15 cellular contexts compared by ENCODE assay signal in genomic region chr1:30777906-30778155, GRCh38. TPM values are rescaled to one million over a fixed set of nuclear protein-coding genes. Genes with fewer than 3 reads are reported as not detected.
DNase-seq lines count a peak whose midpoint lies in the region; ATAC-seq and TF ChIP-seq lines count a peak whose summit lies in the region.
"Had no signal": no experiment of that assay in that cellular context is flagged by ENCODE, and none has a peak within 500 bp of the region (broad histone marks: within the 10 kb centered on the region; RNA-seq: fewer than 3 reads in every experiment).

No MANE protein-coding gene starts in this region.

- no TSS peak for BruUV-seq in A673 (replicated peaks; lab: Mats Ljungman, UMichigan)

- H3K9me3 ChIP-seq in A673 (ENCODE audit: low read depth, low read length, poor library complexity, severe bottlenecking): no peaks in the 10 kb centered on the region
- no peaks in the 10 kb centered on the region for H3K9me3 ChIP-seq in stomach
- H3K9me3 ChIP-seq: pancreas had no signal

- TF ChIP-seq CTCF in A673 (conservative IDR thresholded peaks at IDR 0.05; ENCODE audit: low read depth, low read length) (peak; percentile 40), HFF-Myc (IDR thresholded peaks at IDR 0.05; ENCODE audit: low read depth, low read length, missing control alignments) (peak; percentile 37), astrocyte of the cerebellum (IDR thresholded peaks at IDR 0.05; ENCODE audit: low read depth, low read length, missing control alignments) (peak; percentile 34), foreskin keratinocyte (conservative IDR thresholded peaks at IDR 0.05) (peak; percentile 8), stomach (IDR thresholded peaks at IDR 0.05) (no peak)

- WGBS in stomach, 5 donors: 34 to 64% (median 56%) methylated on average over 4 of the region's 4 CpGs

- H3K27me3 Mint-ChIP-seq in activated CD4-positive, alpha-beta memory T cell treated with anti-CD3 and anti-CD28 coated beads for 36 hours: no peaks in the 10 kb centered on the region
- H3K27me3 Mint-ChIP-seq: effector memory CD8-positive, alpha-beta T cell had no signal

- no peak overlapping the region for H3K27ac ChIP-seq in A673 (ENCODE audit: low read depth, low read length, poor library complexity, severe bottlenecking)
- H3K27ac ChIP-seq in foreskin keratinocyte: no peak overlapping the region
- no peak overlapping the region for H3K27ac ChIP-seq in stomach
- H3K27ac ChIP-seq: pancreas, SK-N-MC had no signal

- H3K4me1 Mint-ChIP-seq in activated CD4-positive, alpha-beta memory T cell treated with anti-CD3 and anti-CD28 coated beads for 36 hours (ENCODE audit: low read depth): peaks cover 5% of the 10 kb centered on the region

- POLR2A ChIA-PET in A673 (lab: Charles Lee; ENCODE audit: low non-redundant PET): no interaction called here
- POLR2A ChIA-PET in activated CD4-positive, alpha-beta memory T cell treated with anti-CD3 and anti-CD28 coated beads for 36 hours (lab: Charles Lee): interaction anchor here (3.1 kb wide), 1 partner anchor 59 kb away, joined by 29 read pairs; no protein-coding TSS in a partner anchor

- intact Hi-C loops in A673 (cut with micrococcal nuclease; ENCODE audit: unreplicated experiment): no loop called here
- intact Hi-C loops in activated CD4-positive, alpha-beta memory T cell treated with anti-CD3 and anti-CD28 coated beads for 36 hours (cut with micrococcal nuclease): loop anchor here (2.0 kb wide), 1 partner anchor 21 kb away; the partner anchor contains the start of gene LAPTM5
- intact Hi-C loops in stomach (cut with DNase I; ENCODE audit: low total_unique reads): loop anchor here (2.0 kb wide), 1 partner anchor 57 kb away; no protein-coding TSS in a partner anchor

- H3K4me1 ChIP-seq in A673 (ENCODE audit: insufficient read depth, low read length, poor library complexity, severe bottlenecking) (peaks cover 24% of the 10 kb centered on the region), foreskin keratinocyte (no peaks in the 10 kb centered on the region), stomach (peaks cover 1 to 17% (median 7%) of the 10 kb centered on the region in 4 donors)

- no peaks in the 10 kb centered on the region for H3K27me3 ChIP-seq in A673 (replicated peaks; ENCODE audit: insufficient read depth, low read depth, low read length, poor library complexity)
- H3K27me3 ChIP-seq in foreskin keratinocyte: no peaks in the 10 kb centered on the region
- peaks cover 0 to 10% (median 0%) of the 10 kb centered on the region in 3 donors for H3K27me3 ChIP-seq in stomach

- no peak for DNase-seq in A673 (ENCODE audit: low spot score)
- DNase-seq in HFF-Myc (ENCODE audit: extremely low read depth, low read depth): no peak
- DNase-seq in astrocyte of the cerebellum (ENCODE audit: low read depth): no peak
- DNase-seq in foreskin keratinocyte: no peak
- no peak for DNase-seq in activated CD4-positive, alpha-beta memory T cell treated with anti-CD3 and anti-CD28 coated beads for 36 hours
- no peak for DNase-seq in stomach
- no peak for DNase-seq in NCI-H2081 (lab: John Stamatoyannopoulos, UW)
- DNase-seq: activated CD8-positive, alpha-beta T cell treated with anti-CD3 and anti-CD28 coated beads, Interleukin-2, amount 10 ng/mL, durations not matched to agents 7 days and 5 days; activated effector memory CD4-positive, alpha-beta T cell treated with Interleukin-2 at 50 U/mL for 16 hours; effector memory CD8-positive, alpha-beta T cell; glutamatergic neuron; NK-92 treated with Interleukin-12 subunit alpha and Interleukin-12 subunit beta, amount 100 ng/mL, for 24 hours had no signal

- no peak for ATAC-seq in foreskin keratinocyte
- ATAC-seq in HG03095 (IDR thresholded peaks at IDR 0.05; ENCODE audit: unreplicated experiment): no peak
- ATAC-seq: activated CD8-positive, alpha-beta T cell treated with anti-CD3 and anti-CD28 coated beads, Interleukin-2, amount 10 ng/mL, durations not matched to agents 7 days and 5 days; effector memory CD8-positive, alpha-beta T cell; pancreas had no signal

- in situ Hi-C loops in astrocyte of the cerebellum (cut with HindIII; ENCODE audit: low sequenced_read_pairs): no loop called here

- H3K36me3 ChIP-seq in A673 (ENCODE audit: insufficient read depth, low read length, poor library complexity, severe bottlenecking) (no peaks in the 10 kb centered on the region), stomach (no peaks in the 10 kb centered on the region)
- H3K36me3 ChIP-seq: pancreas had no signal

- no peak overlapping the region for H3K4me3 Mint-ChIP-seq in activated CD4-positive, alpha-beta memory T cell treated with anti-CD3 and anti-CD28 coated beads for 36 hours
- H3K4me3 Mint-ChIP-seq: activated CD8-positive, alpha-beta T cell treated with anti-CD3 and anti-CD28 coated beads, Interleukin-2, amount 10 ng/mL, durations not matched to agents 7 days and 5 days; effector memory CD8-positive, alpha-beta T cell had no signal

- H3K4me3 ChIP-seq in A673 (ENCODE audit: low read depth, low read length, poor library complexity, severe bottlenecking): no peak overlapping the region
- no peak overlapping the region for H3K4me3 ChIP-seq in HFF-Myc (replicated peaks; ENCODE audit: low read depth, low read length)
- H3K4me3 ChIP-seq in astrocyte of the cerebellum (ENCODE audit: low read depth, low read length): no peak overlapping the region
- H3K4me3 ChIP-seq in stomach: no peak overlapping the region
- H3K4me3 ChIP-seq: pancreas, SK-N-MC had no signal

- no peak for TF ChIP-seq EP300 in stomach (IDR thresholded peaks at IDR 0.05)

- no peaks in the 10 kb centered on the region for H3K9me3 Mint-ChIP-seq in activated CD4-positive, alpha-beta memory T cell treated with anti-CD3 and anti-CD28 coated beads for 36 hours
- H3K9me3 Mint-ChIP-seq: effector memory CD8-positive, alpha-beta T cell had no signal

- H3K36me3 Mint-ChIP-seq in activated CD4-positive, alpha-beta memory T cell treated with anti-CD3 and anti-CD28 coated beads for 36 hours: no peaks in the 10 kb centered on the region

- TF ChIP-seq POLR2A in stomach (IDR thresholded peaks at IDR 0.05): no peak

- no peak overlapping the region for H3K27ac Mint-ChIP-seq in activated CD4-positive, alpha-beta memory T cell treated with anti-CD3 and anti-CD28 coated beads for 36 hours
- H3K27ac Mint-ChIP-seq: activated CD8-positive, alpha-beta T cell treated with anti-CD3 and anti-CD28 coated beads, Interleukin-2, amount 10 ng/mL, durations not matched to agents 7 days and 5 days had no signal

- CTCF ChIA-PET in A673 (lab: Charles Lee): interaction anchor here (1.0 to 3.2 kb wide), 4 partner anchors 8 to 135 kb away, joined by 4 to 56 read pairs (median 4); no protein-coding TSS in a partner anchor
- CTCF ChIA-PET in activated CD4-positive, alpha-beta memory T cell treated with anti-CD3 and anti-CD28 coated beads for 36 hours (lab: Charles Lee): interaction anchor here (0.9 to 9.4 kb wide), 6 partner anchors 18 to 197 kb away, joined by 3 to 445 read pairs (median 70); partner anchors contain the start of genes LAPTM5 and MATN1

RNA-seq across cellular contexts. Expression of gene LAPTM5, which starts 20.3 kb away (rescaled TPM):
- total RNA-seq in A673 (2021) (not detected in 2 replicates), foreskin keratinocyte (not detected in 2 replicates), stomach (10 to 100 TPM in 4 of 5 donors, 1 to 10 TPM in 1; 4.6 to 48.4 (median 29.6) TPM)
- polyA plus RNA-seq in foreskin keratinocyte (0.02 and 0.04 TPM in 2 replicates), stomach (10 to 100 TPM; 33.1 to 39.9 (median 37.6) TPM)
- 100 to 1,000 TPM; 190 to 196 TPM for total RNA-seq in activated CD4-positive, alpha-beta memory T cell treated with anti-CD3 and anti-CD28 coated beads for 36 hours

RNA-seq across cellular contexts. Expression of gene MATN1, which starts 54.4 kb away (rescaled TPM):
- total RNA-seq in A673 (2021) (not detected in 2 replicates), foreskin keratinocyte (0.07 and 0.14 TPM in 2 replicates), stomach (1 to 10 TPM in 1 of 5 donors, not detected in 4; 1.7 TPM)
- polyA plus RNA-seq in foreskin keratinocyte (0.07 TPM in 1 of 2 replicates, not detected in the other), stomach (not detected)
- total RNA-seq in activated CD4-positive, alpha-beta memory T cell treated with anti-CD3 and anti-CD28 coated beads for 36 hours: under 1 TPM in 1 of 2 experiments, not detected in 1; 0.34 TPM
- total RNA-seq: activated CD8-positive, alpha-beta T cell treated with anti-CD3 and anti-CD28 coated beads, Interleukin-2, amount 10 ng/mL, durations not matched to agents 7 days and 5 days had no signal

Comparison
In these comparisons a context has a peak if more than half of its experiments do, and no peak if none do; other contexts are left out.
1. CTCF ChIP-seq: peak in A673 (single experiment), HFF-Myc (single experiment), astrocyte of the cerebellum (single experiment) and foreskin keratinocyte (single experiment); none in stomach (0 of 7).